Comparison of ENCODE assay signal across 27 cellular contexts in genomic region chr1:184480711-184481110, GRCh38.
DNase-seq lines count a peak whose midpoint lies in the region; ATAC-seq and TF ChIP-seq lines count a peak whose summit lies in the region.
"Had no signal": no experiment of that assay in that cellular context is flagged by ENCODE, and none has a peak within 500 bp of the region (broad histone marks: within the 10 kb centered on the region; RNA-seq: fewer than 3 reads in every experiment).

No MANE protein-coding gene starts in this region.

- H3K4me1 Mint-ChIP-seq in MCF 10A (ENCODE audit: insufficient read depth, unreplicated experiment) (peaks cover 16% of the 10 kb centered on the region), nephron progenitor cell (peaks cover 13% of the 10 kb centered on the region)
- H3K4me1 Mint-ChIP-seq: activated CD4-positive, alpha-beta T cell treated with anti-CD3 and anti-CD28 coated beads, Interleukin-2, amount 10 ng/mL, durations not matched to agents 7 days and 5 days had no signal

- POLR2A ChIA-PET in MCF 10A (lab: Yijun Ruan, JAX): interaction anchor here (0.5 to 1.5 kb wide), 3 partner anchors 11 to 29 kb away, joined by 3 to 6 read pairs (median 3); no protein-coding TSS in a partner anchor

- H3K27ac ChIP-seq in breast epithelium: peak overlapping the region; percentile 15 to 77
- H3K27ac ChIP-seq in esophagus muscularis mucosa (replicated peaks in 1 of 4): peak overlapping the region in 3 of 4 donors; percentile 59 to 75 (median 67)
- peak overlapping the region; percentile 37 for H3K27ac ChIP-seq in stomach smooth muscle (ENCODE audit: low read length)
- H3K27ac ChIP-seq: C4-2B, upper lobe of right lung, VCaP had no signal

- TF ChIP-seq EP300 in esophagus muscularis mucosa (IDR thresholded peaks at IDR 0.05): no peak

- no peaks in the 10 kb centered on the region for H3K27me3 Mint-ChIP-seq in MCF 10A (ENCODE audit: insufficient read depth, unreplicated experiment)
- no peaks in the 10 kb centered on the region for H3K27me3 Mint-ChIP-seq in nephron progenitor cell (ENCODE audit: low read depth, poor library complexity)
- H3K27me3 Mint-ChIP-seq: natural killer cell treated with Interleukin-12 subunit alpha and Interleukin-12 subunit beta and Interleukin-15 and Interleukin-18, amount 100 ng/mL, for 72 hours had no signal

- H3K4me1 ChIP-seq in breast epithelium (peaks cover 0 to 14% of the 10 kb centered on the region in 2 donors), esophagus muscularis mucosa (peaks cover 48 to 54% (median 52%) of the 10 kb centered on the region in 4 donors), stomach smooth muscle (ENCODE audit: control insufficient read depth, insufficient read depth, low read length) (peaks cover 26% of the 10 kb centered on the region)

- TF ChIP-seq POLR2A in breast epithelium (IDR thresholded peaks at IDR 0.05) (no peak), esophagus muscularis mucosa (IDR thresholded peaks at IDR 0.05; ENCODE audit: low read depth) (no peak)

- H3K4me3 Mint-ChIP-seq in MCF 10A (ENCODE audit: unreplicated experiment) (no peak overlapping the region), nephron progenitor cell (no peak overlapping the region)
- H3K4me3 Mint-ChIP-seq: activated CD4-positive, alpha-beta T cell treated with anti-CD3 and anti-CD28 coated beads, Interleukin-2, amount 10 ng/mL, durations not matched to agents 7 days and 5 days; natural killer cell treated with Interleukin-12 subunit alpha and Interleukin-12 subunit beta and Interleukin-15 and Interleukin-18, amount 100 ng/mL, for 72 hours had no signal

- ATAC-seq in HG03460 (IDR thresholded peaks at IDR 0.05; ENCODE audit: unreplicated experiment) (no peak), HG03095 (IDR thresholded peaks at IDR 0.05; ENCODE audit: unreplicated experiment) (no peak), HG03045 (IDR thresholded peaks at IDR 0.05; ENCODE audit: unreplicated experiment) (no peak)
- ATAC-seq: activated naive CD4-positive, alpha-beta T cell treated with anti-CD3 and anti-CD28 coated beads, Interleukin-2, amount 50 U/mL, for 72 hours; natural killer cell treated with Interleukin-12 subunit alpha and Interleukin-12 subunit beta and Interleukin-15 and Interleukin-18, amount 100 ng/mL, for 72 hours; upper lobe of right lung had no signal

- no peak overlapping the region for H3K9ac ChIP-seq in stomach smooth muscle (ENCODE audit: low read length in 2 of 2)

- H3K27me3 ChIP-seq in breast epithelium (no peaks in the 10 kb centered on the region), esophagus muscularis mucosa (no peaks in the 10 kb centered on the region), stomach smooth muscle (ENCODE audit: control insufficient read depth in 1 of 2, insufficient read depth in 2 of 2, low read length in 2 of 2) (no peaks in the 10 kb centered on the region)
- H3K27me3 ChIP-seq: MG63, ovary, upper lobe of right lung had no signal

- CTCF ChIA-PET in MCF 10A (lab: Yijun Ruan, JAX): interaction anchor here (0.7 kb wide), 1 partner anchor 81 kb away, joined by 3 read pairs; no protein-coding TSS in a partner anchor

- no peak for DNase-seq in breast epithelium (ENCODE audit: low spot score in 2 of 2)
- DNase-seq in MCF 10A (ENCODE audit: unreplicated experiment): no peak
- peak; percentile 88 for DNase-seq in esophagus muscularis mucosa (ENCODE audit: extremely low spot score)
- no peak for DNase-seq in nephron progenitor cell
- DNase-seq: 8988T; activated CD4-positive, alpha-beta T cell treated with anti-CD3 and anti-CD28 coated beads, Interleukin-2, amount 10 ng/mL, durations not matched to agents 7 days and 5 days; activated effector memory CD4-positive, alpha-beta T cell treated with Interleukin-2 at 50 U/mL for 16 hours; activated T-cell treated with anti-CD3 and anti-CD28 coated beads, Interleukin-2, amount 50 U/mL, for 1 hour; COR-L47; KG1; kidney glomerular epithelial cell; MG63; NCI-H1105; NCI-H187 treated with DMSO at 0.1 percent for 48 hours; NCI-H524; ovary; retina; T1000; upper lobe of right lung had no signal

- no peaks in the 10 kb centered on the region for H3K9me3 Mint-ChIP-seq in MCF 10A (ENCODE audit: unreplicated experiment)
- H3K9me3 Mint-ChIP-seq in nephron progenitor cell: no peaks in the 10 kb centered on the region
- H3K9me3 Mint-ChIP-seq: activated CD4-positive, alpha-beta T cell treated with anti-CD3 and anti-CD28 coated beads, Interleukin-2, amount 10 ng/mL, durations not matched to agents 7 days and 5 days; activated naive CD4-positive, alpha-beta T cell treated with anti-CD3 and anti-CD28 coated beads, Interleukin-2, amount 50 U/mL, for 72 hours; natural killer cell treated with Interleukin-12 subunit alpha and Interleukin-12 subunit beta and Interleukin-15 and Interleukin-18, amount 100 ng/mL, for 72 hours had no signal

- no TSS peak for BruUV-seq in MCF 10A (replicated peaks; lab: Mats Ljungman, UMichigan)

- no peaks in the 10 kb centered on the region for H3K9me3 ChIP-seq in breast epithelium
- no peaks in the 10 kb centered on the region for H3K9me3 ChIP-seq in esophagus muscularis mucosa
- H3K9me3 ChIP-seq in stomach smooth muscle (ENCODE audit: control insufficient read depth in 2 of 2, low read length in 2 of 2): no peaks in the 10 kb centered on the region
- H3K9me3 ChIP-seq: MG63, ovary, upper lobe of right lung had no signal

- WGBS in esophagus muscularis mucosa: 93% methylated on average over 5 of the region's 5 CpGs

- intact Hi-C loops in breast epithelium (cut with DNase I; ENCODE audit: low total_unique reads): no loop called here
- intact Hi-C loops in MCF 10A (cut with micrococcal nuclease): no loop called here
- intact Hi-C loops in esophagus muscularis mucosa (cut with DNase I): loop anchor here (5.0 kb wide), 1 partner anchor 93 kb away; the partner anchor contains the start of gene C1orf21

- H3K27ac Mint-ChIP-seq in MCF 10A (ENCODE audit: low read depth, unreplicated experiment) (no peak overlapping the region), nephron progenitor cell (peak overlapping the region; percentile 8)
- H3K27ac Mint-ChIP-seq: activated CD4-positive, alpha-beta T cell treated with anti-CD3 and anti-CD28 coated beads, Interleukin-2, amount 10 ng/mL, durations not matched to agents 7 days and 5 days; activated naive CD4-positive, alpha-beta T cell treated with anti-CD3 and anti-CD28 coated beads, Interleukin-2, amount 50 U/mL, for 72 hours had no signal

- no peak overlapping the region for H3K4me3 ChIP-seq in breast epithelium
- no peak overlapping the region for H3K4me3 ChIP-seq in esophagus muscularis mucosa
- H3K4me3 ChIP-seq in stomach smooth muscle (ENCODE audit: low read length in 2 of 2): no peak overlapping the region
- H3K4me3 ChIP-seq: MG63, ovary, upper lobe of right lung had no signal

- H3K36me3 Mint-ChIP-seq in MCF 10A (ENCODE audit: insufficient read depth, unreplicated experiment) (peaks cover 28% of the 10 kb centered on the region), nephron progenitor cell (ENCODE audit: low read depth) (peaks cover 25% of the 10 kb centered on the region)
- H3K36me3 Mint-ChIP-seq: activated naive CD4-positive, alpha-beta T cell treated with anti-CD3 and anti-CD28 coated beads, Interleukin-2, amount 50 U/mL, for 72 hours had no signal

- H3K36me3 ChIP-seq in breast epithelium (no peaks in the 10 kb centered on the region), esophagus muscularis mucosa (peaks cover 0 to 16% (median 12%) of the 10 kb centered on the region in 4 donors), stomach smooth muscle (ENCODE audit: control insufficient read depth in 2 of 2, insufficient read depth in 2 of 2, low read length in 2 of 2) (peaks cover 2 to 3% of the 10 kb centered on the region in 2 donors)
- H3K36me3 ChIP-seq: ovary had no signal

- TF ChIP-seq CTCF in breast epithelium (IDR thresholded peaks at IDR 0.05) (no peak), MCF 10A (IDR thresholded peaks at IDR 0.05; ENCODE audit: unreplicated experiment) (no peak), esophagus muscularis mucosa (IDR thresholded peaks at IDR 0.05) (no peak), nephron progenitor cell (IDR thresholded peaks at IDR 0.05) (no peak)
